Comparison of ENCODE assay signal across 8 cellular contexts in genomic region chr4:89111833-89112563, GRCh38. TPM values are rescaled to one million over a fixed set of nuclear protein-coding genes. Genes with fewer than 3 reads are reported as not detected.
A peak's percentile ranks its signal among the peaks of the same experiment; 100 is the strongest.
DNase-seq lines count a peak whose midpoint lies in the region; ATAC-seq and TF ChIP-seq lines count a peak whose summit lies in the region.

No MANE protein-coding gene starts in this region.

- H3K4me3 ChIP-seq in liver (ENCODE audit: low read depth in 1 of 3, low read length in 3 of 3), result peak overlapping the region; percentile 85 to 91 (median 87)
- H3K4me3 ChIP-seq in thyroid gland (replicated peaks in 1 of 3), result peak overlapping the region; percentile 63 to 89 (median 63)

- intact Hi-C loops in thyroid gland (cut with DNase I), result no loop called here

- H3K9me3 Mint-ChIP-seq in activated T-cell treated with anti-CD3 and anti-CD28 coated beads, Interleukin-2, amount 50 U/mL, for 72 hours, result peaks cover 1 to 7% of the 10 kb centered on the region in 2 donors

- TF ChIP-seq CTCF in liver (IDR thresholded peaks at IDR 0.05; ENCODE audit: low read depth, low read length, missing input control) (no peak), thyroid gland (IDR thresholded peaks at IDR 0.05) (no peak)

- ATAC-seq in activated T-cell treated with anti-CD3 and anti-CD28 coated beads, Interleukin-2, amount 50 U/mL, for 72 hours (replicated peaks in 1 of 2), result no peak
- no peak for ATAC-seq in GM21447 (IDR thresholded peaks at IDR 0.05; ENCODE audit: unreplicated experiment)

- no peak for TF ChIP-seq RAD21 in liver (IDR thresholded peaks at IDR 0.05)

- H3K4me3 Mint-ChIP-seq in activated T-cell treated with anti-CD3 and anti-CD28 coated beads, Interleukin-2, amount 50 U/mL, for 72 hours, result peak overlapping the region; percentile 90 to 93

- no peak for TF ChIP-seq POLR2A in thyroid gland (IDR thresholded peaks at IDR 0.05)

- H3K27me3 Mint-ChIP-seq in activated T-cell treated with anti-CD3 and anti-CD28 coated beads, Interleukin-2, amount 50 U/mL, for 72 hours (ENCODE audit: low read depth), result peaks cover 28% of the 10 kb centered on the region

- peaks cover 36% of the 10 kb centered on the region for H3K4me1 Mint-ChIP-seq in activated T-cell treated with anti-CD3 and anti-CD28 coated beads, Interleukin-2, amount 50 U/mL, for 72 hours (ENCODE audit: low read depth)

- peak overlapping the region; percentile 78 for H3K27ac ChIP-seq in caudate nucleus (ENCODE audit: low read depth, low read length)
- peak overlapping the region; percentile 98 for H3K27ac ChIP-seq in liver (ENCODE audit: low read depth in 1 of 2, low read length in 2 of 2)
- H3K27ac ChIP-seq in thyroid gland, result peak overlapping the region; percentile 84 to 89 (median 87)

- H3K9ac ChIP-seq in liver (ENCODE audit: low read depth in 1 of 2, low read length in 2 of 2), result peak overlapping the region; percentile 81 to 93

- 9% methylated on average over 15 of the region's 15 CpGs for WGBS in liver
- 14 to 15% methylated on average over 15 of the region's 15 CpGs for WGBS in thyroid gland, 2 donors

- DNase-seq in activated T-cell treated with anti-CD3 and anti-CD28 coated beads, Interleukin-2, amount 50 U/mL, for 72 hours, result no peak
- no peak for DNase-seq in activated T-cell treated with anti-CD3 and anti-CD28 coated beads, Interleukin-2, amount 50 U/mL, for 1 hour
- DNase-seq in NCI-H510A treated with DMSO at 0.1 percent for 48 hours (lab: John Stamatoyannopoulos, UW) (peak; percentile 64), caudate nucleus (lab: John Stamatoyannopoulos, UW) (peak in 2 of 61 donors; percentile 8 to 19), thyroid gland (no peak), NCI-H2029 treated with DMSO at 0.1 percent for 48 hours (lab: John Stamatoyannopoulos, UW) (no peak)

- no peaks in the 10 kb centered on the region for H3K9me3 ChIP-seq in liver (ENCODE audit: control insufficient read depth in 4 of 4, low read length in 3 of 4)
- no peaks in the 10 kb centered on the region for H3K9me3 ChIP-seq in thyroid gland

- H3K27me3 ChIP-seq in liver (ENCODE audit: control insufficient read depth in 4 of 4, insufficient read depth in 4 of 4, low read length in 3 of 4) (no peaks in the 10 kb centered on the region), thyroid gland (no peaks in the 10 kb centered on the region)

- no peaks in the 10 kb centered on the region for H3K36me3 ChIP-seq in liver (ENCODE audit: control insufficient read depth in 4 of 4, insufficient read depth in 3 of 4, low read depth in 1 of 4, low read length in 3 of 4)
- no peaks in the 10 kb centered on the region for H3K36me3 ChIP-seq in thyroid gland

- H3K4me1 ChIP-seq in liver (ENCODE audit: control insufficient read depth in 4 of 4, insufficient read depth in 4 of 4, low read length in 3 of 4), result peaks cover 3 to 52% (median 40%) of the 10 kb centered on the region in 4 donors
- H3K4me1 ChIP-seq in thyroid gland, result peaks cover 0 to 6% of the 10 kb centered on the region in 2 donors

- peaks cover 12 to 19% of the 10 kb centered on the region in 2 donors for H3K36me3 Mint-ChIP-seq in activated T-cell treated with anti-CD3 and anti-CD28 coated beads, Interleukin-2, amount 50 U/mL, for 72 hours (ENCODE audit: insufficient read depth in 2 of 2)

- H3K27ac Mint-ChIP-seq in activated T-cell treated with anti-CD3 and anti-CD28 coated beads, Interleukin-2, amount 50 U/mL, for 72 hours, result peak overlapping the region; percentile 40

TF ChIP-seq in liver, 16 proteins besides CTCF, POLR2A, EP300 and RAD21:
- peak; percentile 50 for TF ChIP-seq MAX (IDR thresholded peaks at IDR 0.05)
- TF ChIP-seq EGR1 (IDR thresholded peaks at IDR 0.05; ENCODE audit: low read depth in 2 of 2), result no peak
- peak; percentile 19 for TF ChIP-seq HNF4G (IDR thresholded peaks at IDR 0.05)
- peak; percentile 71 for TF ChIP-seq SP1 (IDR thresholded peaks at IDR 0.05)
- no peak for TF ChIP-seq ATF3 (IDR thresholded peaks at IDR 0.05)
- peak; percentile 61 to 65 for TF ChIP-seq JUND (IDR thresholded peaks at IDR 0.05)
- TF ChIP-seq YY1 (IDR thresholded peaks at IDR 0.05), result peak; percentile 49
- peak; percentile 83 to 84 for TF ChIP-seq HNF4A (conservative IDR thresholded peaks at IDR 0.05)
- no peak for TF ChIP-seq NR2F2 (IDR thresholded peaks at IDR 0.05)
- peak; percentile 44 for TF ChIP-seq FOXA2 (IDR thresholded peaks at IDR 0.05)
- peak; percentile 62 for TF ChIP-seq REST (IDR thresholded peaks at IDR 0.05)
- TF ChIP-seq ZBTB33 (IDR thresholded peaks at IDR 0.05), result peak; percentile 21
- TF ChIP-seq RXRA (IDR thresholded peaks at IDR 0.05), result peak; percentile 96 to 98
- peak; percentile 32 for TF ChIP-seq FOXA1 (IDR thresholded peaks at IDR 0.05)
- TF ChIP-seq GABPA (IDR thresholded peaks at IDR 0.05 in 1 of 2, conservative IDR thresholded peaks at IDR 0.05 in 1 of 2), result no peak
- TF ChIP-seq TAF1 (conservative IDR thresholded peaks at IDR 0.05), result peak; percentile 7

RNA-seq across cellular contexts. Expression of gene TIGD2, which starts 0.7 kb away (rescaled TPM):
- 1 to 10 TPM; 3.3 to 4.5 TPM for total RNA-seq in activated T-cell treated with anti-CD3 and anti-CD28 coated beads, Interleukin-2, amount 50 U/mL, for 72 hours
- 10 to 100 TPM in 1 of 2 donors, 1 to 10 TPM in 1; 6.4 to 21.7 TPM for total RNA-seq in liver
- polyA plus RNA-seq in liver, result 10 to 100 TPM in 1 of 2 donors, 1 to 10 TPM in 1; 8.9 to 10.7 TPM
- 1 to 10 TPM; 5.5 to 8.0 (median 7.2) TPM for total RNA-seq in thyroid gland

RNA-seq across cellular contexts. Expression of gene FAM13A, which starts 55.0 kb away (rescaled TPM):
- total RNA-seq in activated T-cell treated with anti-CD3 and anti-CD28 coated beads, Interleukin-2, amount 50 U/mL, for 72 hours, result 1 to 10 TPM; 4.4 to 5.9 TPM
- total RNA-seq in liver, result 10 to 100 TPM; 14.9 to 39.8 TPM
- polyA plus RNA-seq in liver, result 10 to 100 TPM; 15.5 to 52.9 TPM
- total RNA-seq in thyroid gland, result 100 to 1,000 TPM; 157 to 327 (median 202) TPM
